Comparison of ENCODE assay signal across 28 cellular contexts in the genomic region with DNA sequence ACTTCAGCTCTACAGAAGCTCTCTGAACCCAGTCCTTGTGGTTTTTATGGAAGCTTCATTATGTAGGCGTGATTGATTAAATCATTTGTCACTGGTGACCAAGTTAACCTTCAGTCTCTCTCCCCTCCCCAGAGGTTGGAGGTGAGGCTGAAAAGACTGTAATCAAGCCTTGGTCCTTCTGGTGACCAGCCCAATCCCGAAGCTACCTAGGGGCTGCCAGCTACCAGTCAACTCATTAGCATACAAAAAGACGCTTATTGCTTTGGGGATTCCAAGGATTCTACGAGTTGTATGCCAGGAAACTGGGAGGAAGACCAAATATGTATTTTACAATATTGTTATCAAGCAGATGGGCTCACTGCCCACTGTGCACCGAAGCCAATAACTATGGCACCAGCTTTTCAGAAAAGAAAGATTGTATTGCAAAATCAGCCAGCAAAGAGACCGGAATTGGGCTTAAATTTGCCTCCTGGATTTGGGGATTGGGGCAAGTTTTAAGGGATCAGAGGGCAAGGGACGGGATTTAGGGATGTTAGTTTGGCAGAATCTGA.
"Had no signal": no experiment of that assay in that cellular context is flagged by ENCODE, and none has a peak within 500 bp of the region (broad histone marks: within the 10 kb centered on the region; RNA-seq: fewer than 3 reads in every experiment).

No MANE protein-coding gene starts in this region.

- H3K4me2 ChIP-seq: neural progenitor cell had no signal

- H3K9me3 Mint-ChIP-seq: memory B cell; naive thymus-derived CD4-positive, alpha-beta T cell; nephron; neural progenitor cell; stimulated activated effector memory CD8-positive, alpha-beta T cell treated with anti-CD3 and anti-CD28 coated beads, Interleukin-12 subunit alpha, Interleukin-12 subunit beta, amount 100 ng/mL, for 72 hours had no signal

- H3K27ac Mint-ChIP-seq: memory B cell; naive thymus-derived CD4-positive, alpha-beta T cell; nephron; neural progenitor cell; stimulated activated effector memory CD8-positive, alpha-beta T cell treated with anti-CD3 and anti-CD28 coated beads, Interleukin-12 subunit alpha, Interleukin-12 subunit beta, amount 100 ng/mL, for 72 hours had no signal

- ATAC-seq: heart right ventricle; left lobe of liver; naive thymus-derived CD4-positive, alpha-beta T cell; stimulated activated effector memory CD8-positive, alpha-beta T cell treated with anti-CD3 and anti-CD28 coated beads, Interleukin-12 subunit alpha, Interleukin-12 subunit beta, amount 100 ng/mL, for 72 hours; stimulated activated naive CD8-positive, alpha-beta T cell treated with anti-CD3 and anti-CD28 coated beads, Interleukin-15, Interleukin-2, amounts not matched to agents 100 U/mL and 50 U/mL, for 24 hours; upper lobe of right lung had no signal

- H3K27me3 ChIP-seq: esophagus squamous epithelium, heart right ventricle, neural progenitor cell, right atrium auricular region, sigmoid colon, tibial nerve, upper lobe of right lung, uterus had no signal

- H3K27me3 Mint-ChIP-seq: memory B cell had no signal

- H3K4me3 ChIP-seq: coronary artery, esophagus squamous epithelium, heart right ventricle, lung, neural progenitor cell, prostate gland, right atrium auricular region, sigmoid colon, thoracic aorta, tibial nerve, upper lobe of right lung, uterus had no signal

- H3K4me1 Mint-ChIP-seq: memory B cell; naive thymus-derived CD4-positive, alpha-beta T cell; stimulated activated effector memory CD8-positive, alpha-beta T cell treated with anti-CD3 and anti-CD28 coated beads, Interleukin-12 subunit alpha, Interleukin-12 subunit beta, amount 100 ng/mL, for 72 hours had no signal

- H3K27ac ChIP-seq: coronary artery, esophagus squamous epithelium, heart right ventricle, neural progenitor cell, prostate gland, right atrium auricular region, sigmoid colon, thoracic aorta, tibial nerve, upper lobe of right lung, uterus had no signal

- H3K36me3 Mint-ChIP-seq: naive thymus-derived CD4-positive, alpha-beta T cell; neural progenitor cell; stimulated activated effector memory CD8-positive, alpha-beta T cell treated with anti-CD3 and anti-CD28 coated beads, Interleukin-12 subunit alpha, Interleukin-12 subunit beta, amount 100 ng/mL, for 72 hours had no signal

- H3K4me3 Mint-ChIP-seq: memory B cell; naive thymus-derived CD4-positive, alpha-beta T cell; nephron; neural progenitor cell; stimulated activated effector memory CD8-positive, alpha-beta T cell treated with anti-CD3 and anti-CD28 coated beads, Interleukin-12 subunit alpha, Interleukin-12 subunit beta, amount 100 ng/mL, for 72 hours had no signal

- H3K36me3 ChIP-seq: esophagus squamous epithelium, heart right ventricle, neural progenitor cell, prostate gland, right atrium auricular region, sigmoid colon, thoracic aorta, tibial nerve, upper lobe of right lung, uterus had no signal

- H2AFZ ChIP-seq: neural progenitor cell had no signal

- DNase-seq: dermis blood vessel endothelial cell; effector memory CD4-positive, alpha-beta T cell; erythroblast; esophagus squamous epithelium; foreskin melanocyte; glutamatergic neuron; heart right ventricle; hypothalamus; kidney; midbrain; naive thymus-derived CD4-positive, alpha-beta T cell; sigmoid colon; stimulated activated CD4-positive, alpha-beta T cell treated with anti-CD3 and anti-CD28 coated beads, Interleukin-2, amount 100 ng/mL, for 24 hours; stimulated activated CD4-positive, alpha-beta T cell treated with anti-CD3 and anti-CD28 coated beads, Interleukin-4, amount 100 ng/mL, for 24 hours; stimulated activated naive CD8-positive, alpha-beta T cell treated with anti-CD3 and anti-CD28 coated beads, Interleukin-15, Interleukin-2, amounts not matched to agents 100 U/mL and 50 U/mL, for 24 hours; upper lobe of right lung; uterus had no signal

- H3K4me1 ChIP-seq: esophagus squamous epithelium, heart right ventricle, neural progenitor cell, prostate gland, right atrium auricular region, sigmoid colon, tibial nerve, upper lobe of right lung, uterus had no signal

- H3K9me3 ChIP-seq: esophagus squamous epithelium, heart right ventricle, prostate gland, right atrium auricular region, sigmoid colon, thoracic aorta, tibial nerve, upper lobe of right lung, uterus had no signal
